ENCODE assay signal across 1 cellular context in genomic region chr2:27661371-27661770, GRCh38.
TF ChIP-seq lines count a peak whose summit lies in the region.

No MANE protein-coding gene starts in this region.

TF ChIP-seq in WTC11, 78 proteins besides CTCF, POLR2A, EP300 and RAD21 (continued from another document):
- TF ChIP-seq ZNF281 (CRISPR knock-in tag; IDR thresholded peaks at IDR 0.05) (no peak), ZSCAN18 (CRISPR knock-in tag; IDR thresholded peaks at IDR 0.05) (no peak), ZNF219 (CRISPR knock-in tag; IDR thresholded peaks at IDR 0.05; ENCODE audit: borderline replicate concordance) (no peak), RORB (CRISPR knock-in tag; IDR thresholded peaks at IDR 0.05) (no peak)
